In the genomic region with DNA sequence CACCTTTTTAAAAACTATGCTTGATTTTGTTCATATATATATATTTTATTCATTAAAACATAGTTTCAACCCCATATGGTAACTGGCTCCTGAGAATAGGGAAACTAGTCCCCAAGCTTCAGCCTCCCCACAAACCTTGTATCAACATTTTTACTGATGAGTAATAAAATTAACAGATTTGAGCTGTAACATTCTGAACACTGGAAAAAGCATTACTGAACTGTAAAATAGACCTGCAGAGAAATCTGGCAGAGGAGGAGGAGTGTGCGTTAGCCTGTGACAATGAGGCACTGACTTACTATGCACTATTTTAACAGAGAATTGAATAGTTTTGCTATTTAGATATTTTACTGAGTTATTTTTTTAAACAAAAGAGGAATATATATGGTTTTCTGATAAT, we compare ENCODE assay signal across 2 cellular contexts.
TF ChIP-seq lines count a peak whose summit lies in the region.

No MANE protein-coding gene starts in this region.

TF ChIP-seq in A549, 52 proteins besides CTCF, POLR2A, EP300 and RAD21:
- no peak for TF ChIP-seq NPAS2 (CRISPR knock-in tag; IDR thresholded peaks at IDR 0.05; ENCODE audit: borderline replicate concordance)
- no peak for TF ChIP-seq SREBF2 (IDR thresholded peaks at IDR 0.05)
- TF ChIP-seq HES2 (IDR thresholded peaks at IDR 0.05): no peak
- no peak for TF ChIP-seq ZSCAN20 (CRISPR knock-in tag; IDR thresholded peaks at IDR 0.05)
- no peak for TF ChIP-seq EHF (CRISPR knock-in tag; IDR thresholded peaks at IDR 0.05)
- no peak for TF ChIP-seq HOXB5 (CRISPR knock-in tag; IDR thresholded peaks at IDR 0.05)
- no peak for TF ChIP-seq MAZ (IDR thresholded peaks at IDR 0.05; ENCODE audit: borderline replicate concordance, low read depth, low read length)

TF ChIP-seq in GM12878, 131 proteins besides CTCF, POLR2A, EP300 and RAD21:
- no peak for TF ChIP-seq ZBTB11 (CRISPR knock-in tag; IDR thresholded peaks at IDR 0.05)
- TF ChIP-seq ZNF592 (IDR thresholded peaks at IDR 0.05): no peak
- no peak for TF ChIP-seq YY1 (IDR thresholded peaks at IDR 0.05; ENCODE audit: low read depth, low read length)
- no peak for TF ChIP-seq IKZF1 (conservative IDR thresholded peaks at IDR 0.05)
- no peak for TF ChIP-seq KDM1A (IDR thresholded peaks at IDR 0.05; ENCODE audit: borderline replicate concordance)
- TF ChIP-seq HCFC1 (IDR thresholded peaks at IDR 0.05; ENCODE audit: low read length): no peak
- no peak for TF ChIP-seq NR2F1 (conservative IDR thresholded peaks at IDR 0.05)
- no peak for TF ChIP-seq SUZ12 (IDR thresholded peaks at IDR 0.05; ENCODE audit: unreplicated experiment)
- TF ChIP-seq CHD4 (IDR thresholded peaks at IDR 0.05): no peak
- TF ChIP-seq DPF2 (IDR thresholded peaks at IDR 0.05): no peak
- TF ChIP-seq IKZF2 (IDR thresholded peaks at IDR 0.05): no peak
- TF ChIP-seq MLLT1 (IDR thresholded peaks at IDR 0.05): no peak
- no peak for TF ChIP-seq CBX3 (IDR thresholded peaks at IDR 0.05; ENCODE audit: borderline replicate concordance, low read depth)
- no peak for TF ChIP-seq ZNF384 (IDR thresholded peaks at IDR 0.05; ENCODE audit: borderline replicate concordance, low read depth, low read length)
- no peak for TF ChIP-seq STAT1 (conservative IDR thresholded peaks at IDR 0.05)
- no peak for TF ChIP-seq FOXK2 (IDR thresholded peaks at IDR 0.05)
- TF ChIP-seq RFX5 (IDR thresholded peaks at IDR 0.05; ENCODE audit: low read depth, low read length): no peak
- TF ChIP-seq BMI1 (IDR thresholded peaks at IDR 0.05; ENCODE audit: borderline replicate concordance): no peak
- TF ChIP-seq SREBF1 (IDR thresholded peaks at IDR 0.05; ENCODE audit: low read length): no peak
- no peak for TF ChIP-seq SP1 (IDR thresholded peaks at IDR 0.05; ENCODE audit: low read depth, low read length)
TF ChIP-seq in GM12878: peak in this region for 0.
